ENCODE assay signal across 28 cellular contexts in the genomic region with DNA sequence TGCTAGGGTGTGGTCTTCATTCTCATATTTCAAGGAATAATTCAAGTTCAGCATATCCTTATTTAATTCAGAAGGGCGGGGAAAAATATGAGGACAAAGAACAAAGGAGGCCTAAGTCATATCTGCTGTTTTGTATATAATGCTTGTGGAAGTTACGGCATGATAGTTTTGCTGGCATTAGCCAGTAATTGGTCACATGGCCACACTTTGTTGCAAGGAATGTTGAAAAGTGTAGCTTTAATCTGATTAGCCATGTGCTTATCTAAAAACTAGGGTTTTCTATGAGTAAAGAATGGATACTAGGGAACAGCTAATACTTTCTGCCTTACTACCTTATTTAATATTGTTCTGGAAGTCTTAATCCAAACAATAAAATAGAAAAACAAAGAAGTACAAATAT. TPM values are rescaled to one million over a fixed set of nuclear protein-coding genes. Genes with fewer than 3 reads are reported as not detected.
"Had no signal": no experiment of that assay in that cellular context is flagged by ENCODE, and none has a peak within 500 bp of the region (broad histone marks: within the 10 kb centered on the region; RNA-seq: fewer than 3 reads in every experiment).

No MANE protein-coding gene starts in this region.

- DNase-seq: naive thymus-derived CD8-positive, alpha-beta T cell; nephron progenitor cell; nucleus accumbens; pancreas; retina; right cardiac atrium; sigmoid colon; small intestine; stimulated activated CD4-positive, alpha-beta T cell treated with anti-CD3 and anti-CD28 coated beads, Interleukin-15, amount 100 ng/mL, for 24 hours; stimulated activated CD4-positive, alpha-beta T cell treated with anti-CD3 and anti-CD28 coated beads, Interleukin-2, amount 100 ng/mL, for 24 hours; stimulated activated CD4-positive, alpha-beta T cell treated with anti-CD3 and anti-CD28 coated beads, Interleukin-2, amount 100 ng/mL, for 48 hours; stimulated activated CD4-positive, alpha-beta T cell treated with anti-CD3 and anti-CD28 coated beads, Interleukin-4, amount 100 ng/mL, for 24 hours; stimulated activated naive B cell treated with anti-CD40 and anti-IgM and Interleukin-4, amounts not matched to agents 10 μg/mL and 1 μg/mL and 100 μg/mL, for 72 hours; stimulated activated naive CD4-positive, alpha-beta T cell treated with Interleukin-2 at 50 U/mL for 16 hours; stomach; thyroid gland; trophoblast cell; upper lobe of left lung had no signal

- H3K27ac ChIP-seq: neutrophil, pancreas, prostate gland, right lobe of liver, sigmoid colon, stomach, thoracic aorta, thyroid gland, tibial nerve, upper lobe of left lung, vagina had no signal

- H3K4me3 Mint-ChIP-seq: naive thymus-derived CD8-positive, alpha-beta T cell; natural killer cell treated with Interleukin-12 subunit alpha and Interleukin-12 subunit beta and Interleukin-15 and Interleukin-18, amount 100 ng/mL, for 72 hours; nephron progenitor cell; neural crest cell; stimulated activated effector memory CD8-positive, alpha-beta T cell treated with anti-CD3 and anti-CD28 coated beads, Interleukin-12 subunit alpha, Interleukin-12 subunit beta, amount 100 ng/mL, for 72 hours; stimulated activated naive B cell treated with anti-CD40 and anti-IgM and Interleukin-4, amounts not matched to agents 10 μg/mL and 1 μg/mL and 100 μg/mL, for 72 hours; stimulated activated naive CD8-positive, alpha-beta T cell treated with anti-CD3 and anti-CD28 coated beads, Interleukin-15, Interleukin-2, amounts not matched to agents 100 ng/mL and 50 ng/mL, for 24 hours had no signal

- H3K9me3 ChIP-seq: neutrophil, pancreas, prostate gland, right lobe of liver, sigmoid colon, stomach, thoracic aorta, thyroid gland, tibial nerve, upper lobe of left lung, vagina had no signal

- H3K4me3 ChIP-seq: pancreas, prostate gland, right lobe of liver, sigmoid colon, stomach, thoracic aorta, thyroid gland, tibial nerve, upper lobe of left lung, vagina had no signal

- H3K27ac Mint-ChIP-seq: naive thymus-derived CD8-positive, alpha-beta T cell; natural killer cell treated with Interleukin-12 subunit alpha and Interleukin-12 subunit beta and Interleukin-15 and Interleukin-18, amount 100 ng/mL, for 72 hours; nephron progenitor cell; stimulated activated effector memory CD8-positive, alpha-beta T cell treated with anti-CD3 and anti-CD28 coated beads, Interleukin-12 subunit alpha, Interleukin-12 subunit beta, amount 100 ng/mL, for 72 hours; stimulated activated naive B cell treated with anti-CD40 and anti-IgM and Interleukin-4, amounts not matched to agents 10 μg/mL and 1 μg/mL and 100 μg/mL, for 72 hours; stimulated activated naive CD8-positive, alpha-beta T cell treated with anti-CD3 and anti-CD28 coated beads, Interleukin-15, Interleukin-2, amounts not matched to agents 100 ng/mL and 50 ng/mL, for 24 hours had no signal

- H3K4me1 ChIP-seq: pancreas, prostate gland, right lobe of liver, sigmoid colon, stomach, thyroid gland, tibial nerve, upper lobe of left lung, vagina had no signal

- H3K36me3 Mint-ChIP-seq: natural killer cell treated with Interleukin-12 subunit alpha and Interleukin-12 subunit beta and Interleukin-15 and Interleukin-18, amount 100 ng/mL, for 72 hours; stimulated activated effector memory CD8-positive, alpha-beta T cell treated with anti-CD3 and anti-CD28 coated beads, Interleukin-12 subunit alpha, Interleukin-12 subunit beta, amount 100 ng/mL, for 72 hours; stimulated activated naive B cell treated with anti-CD40 and anti-IgM and Interleukin-4, amounts not matched to agents 10 μg/mL and 1 μg/mL and 100 μg/mL, for 72 hours had no signal

- H3K9me3 Mint-ChIP-seq: stimulated activated effector memory CD8-positive, alpha-beta T cell treated with anti-CD3 and anti-CD28 coated beads, Interleukin-12 subunit alpha, Interleukin-12 subunit beta, amount 100 ng/mL, for 72 hours had no signal

- H3K36me3 ChIP-seq: neutrophil, pancreas, prostate gland, right lobe of liver, sigmoid colon, stomach, thoracic aorta, thyroid gland, tibial nerve, upper lobe of left lung, vagina had no signal

- H3K27me3 ChIP-seq: neutrophil, pancreas, right lobe of liver, sigmoid colon, thyroid gland, tibial nerve, upper lobe of left lung, vagina had no signal

- H3K4me1 Mint-ChIP-seq: naive thymus-derived CD8-positive, alpha-beta T cell; nephron progenitor cell; stimulated activated effector memory CD8-positive, alpha-beta T cell treated with anti-CD3 and anti-CD28 coated beads, Interleukin-12 subunit alpha, Interleukin-12 subunit beta, amount 100 ng/mL, for 72 hours; stimulated activated naive B cell treated with anti-CD40 and anti-IgM and Interleukin-4, amounts not matched to agents 10 μg/mL and 1 μg/mL and 100 μg/mL, for 72 hours had no signal

RNA-seq across cellular contexts. Expression of a gene that starts 34.4 kb away (rescaled TPM):
- total RNA-seq: naive thymus-derived CD8-positive, alpha-beta T cell; thoracic aorta had no signal
- polyA plus RNA-seq: naive thymus-derived CD8-positive, alpha-beta T cell had no signal
